ENCODE assay signal across 9 cellular contexts in the genomic region with DNA sequence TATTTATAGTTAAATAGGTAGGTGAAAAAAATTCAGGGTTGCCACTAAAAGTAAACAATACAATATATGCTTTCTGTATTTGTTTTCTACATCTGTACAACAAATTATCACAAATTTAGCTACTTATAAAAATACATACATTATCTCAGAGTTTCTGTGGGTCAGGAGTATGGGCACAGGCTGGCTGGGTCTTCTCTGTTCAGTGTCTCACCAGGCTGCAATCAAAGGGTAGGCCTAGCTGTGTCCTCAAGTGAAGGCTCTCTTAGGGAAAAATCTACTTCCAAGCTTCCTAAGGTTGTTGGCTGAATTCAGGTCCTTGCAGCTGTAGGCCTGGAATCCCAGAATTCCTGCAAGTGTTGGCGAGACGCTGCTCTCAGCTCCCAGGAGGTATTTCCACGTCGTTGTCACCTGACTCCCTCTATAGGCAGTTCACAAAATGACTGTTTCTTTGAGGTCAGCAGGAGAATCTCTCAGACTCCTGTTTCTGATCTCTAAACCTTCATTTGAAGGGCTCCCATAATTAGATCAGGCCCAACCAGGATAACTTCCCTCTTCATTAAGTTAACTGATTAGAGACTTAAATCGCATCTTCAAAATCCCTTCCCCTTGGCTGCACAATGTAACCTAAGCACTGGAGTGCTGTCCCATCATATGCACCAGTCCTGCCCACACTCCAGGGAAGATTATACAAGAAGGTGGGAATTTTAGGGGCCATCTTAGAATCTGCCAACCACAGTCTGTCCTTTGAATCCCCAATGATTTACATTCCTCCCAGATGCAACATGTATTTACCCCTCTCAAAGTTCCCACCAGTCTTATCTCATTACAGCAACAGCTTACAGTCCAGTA.
DNase-seq lines count a peak whose midpoint lies in the region; ATAC-seq and FAIRE-seq lines count a peak whose summit lies in the region.
"Had no signal": no experiment of that assay in that cellular context is flagged by ENCODE, and none has a peak within 500 bp of the region (broad histone marks: within the 10 kb centered on the region; RNA-seq: fewer than 3 reads in every experiment).

No MANE protein-coding gene starts in this region.

- FAIRE-seq in GM18507 (lab: Jason Lieb, UNC) (peak; percentile 82), RCC 7860 (lab: Jason Lieb, UNC) (no peak)

- H3K4me3 ChIP-seq in iPS-20b (ENCODE audit: low read length) (no peak overlapping the region), right cardiac atrium (ENCODE audit: low read length) (no peak overlapping the region)

- 14% methylated on average over 5 of the region's 5 CpGs for WGBS in right cardiac atrium

- H3K27me3 ChIP-seq in iPS-20b (ENCODE audit: insufficient read depth, low read length), result no peaks in the 10 kb centered on the region
- H3K27me3 ChIP-seq in right cardiac atrium (ENCODE audit: control insufficient read depth, insufficient read depth), result no peaks in the 10 kb centered on the region

- no peaks in the 10 kb centered on the region for H3K36me3 ChIP-seq in iPS-20b (ENCODE audit: insufficient read depth, low read depth, low read length)

- H3K27ac ChIP-seq in iPS-20b (ENCODE audit: low read length) (peak overlapping the region; percentile 26), right cardiac atrium (ENCODE audit: low read length) (no peak overlapping the region)
- H3K27ac ChIP-seq: epithelial cell of prostate had no signal

- peak; percentile 38 for DNase-seq in AG08395 (ENCODE audit: low spot score)
- DNase-seq in GM18507 (ENCODE audit: extremely low spot score, insufficient read length, low read depth), result peak; percentile 3
- peak; percentile 23 for DNase-seq in RCC 7860 (ENCODE audit: low spot score)
- no peak for DNase-seq in right cardiac atrium
- no peak for DNase-seq in activated naive CD4-positive, alpha-beta T cell (lab: John Stamatoyannopoulos, UW)

- peaks cover 6% of the 10 kb centered on the region; the same call in 1 of the 2 replicates for H3K4me1 ChIP-seq in iPS-20b (ENCODE audit: insufficient read depth, low read length)
- H3K4me1 ChIP-seq in right cardiac atrium (ENCODE audit: control insufficient read depth, insufficient read depth, low read length), result no peaks in the 10 kb centered on the region

- intact Hi-C loops in right cardiac atrium (cut with DNase I), result no loop called here

- H3K9me3 ChIP-seq in iPS-20b (ENCODE audit: insufficient read depth, low read depth, low read length), result no peaks in the 10 kb centered on the region
- H3K9me3 ChIP-seq in right cardiac atrium (ENCODE audit: control insufficient read depth, low read length), result no peaks in the 10 kb centered on the region

- no peak overlapping the region; the same call in 1 of the 2 replicates for H3K9ac ChIP-seq in iPS-20b (ENCODE audit: low read depth, low read length)

- ATAC-seq in HG03139 (IDR thresholded peaks at IDR 0.05; ENCODE audit: unreplicated experiment) (peak; percentile 60), right cardiac atrium (no peak), GM21515 (IDR thresholded peaks at IDR 0.05; ENCODE audit: unreplicated experiment) (no peak)

Comparison
In these comparisons a context has a peak if more than half of its experiments do, and no peak if none do; other contexts are left out.
1. DNase-seq: peak in AG08395 (single experiment), GM18507 (single experiment) and RCC 7860 (single experiment); none in right cardiac atrium (0 of 3) and activated naive CD4-positive, alpha-beta T cell (0 of 4).